1 cellular context compared by ENCODE assay signal in genomic region chr2:146916914-146917313, GRCh38.
TF ChIP-seq lines count a peak whose summit lies in the region.

No MANE protein-coding gene starts in this region.

TF ChIP-seq in GM12878, 131 proteins besides CTCF, POLR2A, EP300 and RAD21 (continued from another document):
- no peak for TF ChIP-seq NR2C2 (IDR thresholded peaks at IDR 0.05; ENCODE audit: borderline replicate concordance, control insufficient read depth, insufficient read length, low read depth)
TF ChIP-seq in GM12878: peak in this region for 0.
